In genomic region chr5:61028382-61028781, GRCh38 we compare ENCODE assay signal across 28 cellular contexts.
"Had no signal": no experiment of that assay in that cellular context is flagged by ENCODE, and none has a peak within 500 bp of the region (broad histone marks: within the 10 kb centered on the region; RNA-seq: fewer than 3 reads in every experiment).

No MANE protein-coding gene starts in this region.

- H3K27ac Mint-ChIP-seq: stimulated activated effector memory CD8-positive, alpha-beta T cell treated with anti-CD3 and anti-CD28 coated beads, Interleukin-12 subunit alpha, Interleukin-12 subunit beta, amount 100 ng/mL, for 72 hours; stimulated activated memory B cell treated with anti-CD40 and anti-IgM and Interleukin-4, amounts not matched to agents 10 μg/mL and 1 μg/mL and 100 μg/mL, for 72 hours; stimulated activated naive B cell treated with anti-CD40 and anti-IgM and Interleukin-4, amounts not matched to agents 10 μg/mL and 1 μg/mL and 100 μg/mL, for 72 hours; stimulated activated naive CD8-positive, alpha-beta T cell treated with anti-CD3 and anti-CD28 coated beads, Interleukin-15, amount 100 ng/mL, for 72 hours; type B pancreatic cell had no signal

- H3K4me3 Mint-ChIP-seq: stimulated activated effector memory CD8-positive, alpha-beta T cell treated with anti-CD3 and anti-CD28 coated beads, Interleukin-12 subunit alpha, Interleukin-12 subunit beta, amount 100 ng/mL, for 72 hours; stimulated activated memory B cell treated with anti-CD40 and anti-IgM and Interleukin-4, amounts not matched to agents 10 μg/mL and 1 μg/mL and 100 μg/mL, for 72 hours; stimulated activated naive B cell treated with anti-CD40 and anti-IgM and Interleukin-4, amounts not matched to agents 10 μg/mL and 1 μg/mL and 100 μg/mL, for 72 hours; stimulated activated naive CD8-positive, alpha-beta T cell treated with anti-CD3 and anti-CD28 coated beads, Interleukin-15, amount 100 ng/mL, for 72 hours; stimulated activated naive CD8-positive, alpha-beta T cell treated with anti-CD3 and anti-CD28 coated beads, Interleukin-15, Interleukin-2, amounts not matched to agents 100 ng/mL and 50 ng/mL, for 24 hours; type B pancreatic cell had no signal

- H3K4me1 Mint-ChIP-seq: stimulated activated effector memory CD8-positive, alpha-beta T cell treated with anti-CD3 and anti-CD28 coated beads, Interleukin-12 subunit alpha, Interleukin-12 subunit beta, amount 100 ng/mL, for 72 hours; stimulated activated memory B cell treated with anti-CD40 and anti-IgM and Interleukin-4, amounts not matched to agents 10 μg/mL and 1 μg/mL and 100 μg/mL, for 72 hours had no signal

- DNase-seq: stimulated activated CD4-positive, alpha-beta T cell treated with anti-CD3 and anti-CD28 coated beads, Interleukin-2, amount 100 ng/mL, for 48 hours; stimulated activated CD4-positive, alpha-beta T cell treated with anti-CD3 and anti-CD28 coated beads, Interleukin-4, amount 100 ng/mL, for 1 hour; stimulated activated CD4-positive, alpha-beta T cell treated with anti-CD3 and anti-CD28 coated beads, Interleukin-4, amount 100 ng/mL, for 24 hours; stimulated activated CD4-positive, alpha-beta T cell treated with anti-CD3 and anti-CD28 coated beads, Interleukin-4, amount 100 ng/mL, for 4 hours; stimulated activated CD8-positive, alpha-beta memory T cell treated with anti-CD3 and anti-CD28 coated beads, Interleukin-4, amount 100 ng/mL, for 48 hours; stimulated activated naive B cell treated with anti-CD40 and anti-IgM and Interleukin-4, amounts not matched to agents 10 μg/mL and 1 μg/mL and 100 μg/mL, for 72 hours; stimulated activated naive CD4-positive, alpha-beta T cell; stimulated activated naive CD4-positive, alpha-beta T cell treated with Interleukin-2 at 50 U/mL for 16 hours; stimulated activated naive CD8-positive, alpha-beta T cell treated with anti-CD3 and anti-CD28 coated beads, Interleukin-15, amount 100 ng/mL, for 72 hours; stimulated activated naive CD8-positive, alpha-beta T cell treated with anti-CD3 and anti-CD28 coated beads, Interleukin-15, Interleukin-2, amounts not matched to agents 100 U/mL and 50 U/mL, for 24 hours; stomach; substantia nigra; testis; thyroid gland; tibial artery; transverse colon; trophoblast cell; upper lobe of left lung; upper lobe of right lung; uterus had no signal

- H3K27me3 ChIP-seq: stomach, suprapubic skin, testis, thyroid gland, tibial artery, tibial nerve, transverse colon, upper lobe of left lung, upper lobe of right lung, uterus, vagina had no signal

- H3K4me1 ChIP-seq: suprapubic skin, testis, tibial nerve, transverse colon, upper lobe of right lung, uterus, vagina had no signal

- H3K9me3 ChIP-seq: stomach, suprapubic skin, testis, thoracic aorta, thyroid gland, tibial artery, tibial nerve, transverse colon, upper lobe of left lung, upper lobe of right lung, uterus, vagina had no signal

- H3K27me3 Mint-ChIP-seq: stimulated activated memory B cell treated with anti-CD40 and anti-IgM and Interleukin-4, amounts not matched to agents 10 μg/mL and 1 μg/mL and 100 μg/mL, for 72 hours; stimulated activated naive B cell treated with anti-CD40 and anti-IgM and Interleukin-4, amounts not matched to agents 10 μg/mL and 1 μg/mL and 100 μg/mL, for 72 hours; stimulated activated naive CD8-positive, alpha-beta T cell treated with anti-CD3 and anti-CD28 coated beads, Interleukin-15, amount 100 ng/mL, for 72 hours; stimulated activated naive CD8-positive, alpha-beta T cell treated with anti-CD3 and anti-CD28 coated beads, Interleukin-15, Interleukin-2, amounts not matched to agents 100 ng/mL and 50 ng/mL, for 24 hours; type B pancreatic cell had no signal

- H3K27ac ChIP-seq: stomach, suprapubic skin, testis, thoracic aorta, thyroid gland, tibial nerve, transverse colon, upper lobe of left lung, upper lobe of right lung, uterus, vagina had no signal

- H3K36me3 Mint-ChIP-seq: type B pancreatic cell had no signal

- H3K4me3 ChIP-seq: stomach, suprapubic skin, testis, thoracic aorta, thyroid gland, tibial artery, tibial nerve, transverse colon, upper lobe of left lung, upper lobe of right lung, uterus, vagina had no signal

- ATAC-seq: stimulated activated effector memory CD8-positive, alpha-beta T cell treated with anti-CD3 and anti-CD28 coated beads, Interleukin-12 subunit alpha, Interleukin-12 subunit beta, amount 100 ng/mL, for 72 hours; stimulated activated memory B cell treated with anti-CD40 and anti-IgM and Interleukin-4, amounts not matched to agents 10 μg/mL and 1 μg/mL and 100 μg/mL, for 72 hours; stimulated activated naive B cell treated with anti-CD40 and anti-IgM and Interleukin-4, amounts not matched to agents 10 μg/mL and 1 μg/mL and 100 μg/mL, for 72 hours; stimulated activated naive CD8-positive, alpha-beta T cell treated with anti-CD3 and anti-CD28 coated beads, Interleukin-15, amount 100 ng/mL, for 72 hours; stimulated activated naive CD8-positive, alpha-beta T cell treated with anti-CD3 and anti-CD28 coated beads, Interleukin-15, Interleukin-2, amounts not matched to agents 100 U/mL and 50 U/mL, for 24 hours; upper lobe of right lung had no signal

- H3K9me3 Mint-ChIP-seq: stimulated activated naive CD8-positive, alpha-beta T cell treated with anti-CD3 and anti-CD28 coated beads, Interleukin-15, Interleukin-2, amounts not matched to agents 100 ng/mL and 50 ng/mL, for 24 hours had no signal

- H3K36me3 ChIP-seq: stomach, suprapubic skin, thoracic aorta, thyroid gland, tibial artery, tibial nerve, transverse colon, upper lobe of left lung, upper lobe of right lung, uterus, vagina had no signal
